Comparison of ENCODE assay signal across 10 cellular contexts in genomic region chrX:64885850-64886249, GRCh38.
DNase-seq lines count a peak whose midpoint lies in the region; ATAC-seq and TF ChIP-seq lines count a peak whose summit lies in the region.
"Had no signal": no experiment of that assay in that cellular context is flagged by ENCODE, and none has a peak within 500 bp of the region (broad histone marks: within the 10 kb centered on the region; RNA-seq: fewer than 3 reads in every experiment).

No MANE protein-coding gene starts in this region.

- no peak overlapping the region for H2BK12ac ChIP-seq in H9 (ENCODE audit: insufficient read length, low read depth, low read length)

- H3T11ph ChIP-seq in H9 (ENCODE audit: low read length), result no peak overlapping the region

- H3K23me2 ChIP-seq in H9 (ENCODE audit: insufficient read length, low read depth, low read length, poor library complexity, severe bottlenecking), result no peaks in the 10 kb centered on the region

- no peaks in the 10 kb centered on the region for H3K27me3 Mint-ChIP-seq in H9 (ENCODE audit: low read depth)

- no peaks in the 10 kb centered on the region for H3K79me2 ChIP-seq in H9 (ENCODE audit: insufficient read depth, low read length)

- no peak overlapping the region for H3K14ac ChIP-seq in H9 (ENCODE audit: insufficient read depth, low read length)

- no peak overlapping the region for H2AK5ac ChIP-seq in H9 (ENCODE audit: insufficient read length, low read length)

- no peak overlapping the region for H3K56ac ChIP-seq in H9 (ENCODE audit: insufficient read length, low read depth, low read length)

- no peaks in the 10 kb centered on the region for H3K4me1 Mint-ChIP-seq in H9
- H3K4me1 Mint-ChIP-seq in stimulated activated effector memory CD8-positive, alpha-beta T cell treated with anti-CD3 and anti-CD28 coated beads, Interleukin-12 subunit alpha, Interleukin-12 subunit beta, amount 100 ng/mL, for 72 hours, result no peaks in the 10 kb centered on the region

- peaks cover 60 to 66% of the 10 kb centered on the region in 2 experiments for H3K9me3 Mint-ChIP-seq in H9
- H3K9me3 Mint-ChIP-seq in stimulated activated effector memory CD8-positive, alpha-beta T cell treated with anti-CD3 and anti-CD28 coated beads, Interleukin-12 subunit alpha, Interleukin-12 subunit beta, amount 100 ng/mL, for 72 hours, result peaks cover 6% of the 10 kb centered on the region

- H3K4me2 ChIP-seq in H9 (ENCODE audit: insufficient read depth, insufficient read length, low read length), result no peak overlapping the region

- DNase-seq in ELR (ENCODE audit: low read depth) (peak; percentile 10), H9 (peak; percentile 41), left lobe of liver (ENCODE audit: low spot score) (no peak), Peyer's patch (no peak), kidney tubule cell (ENCODE audit: low spot score) (no peak)
- DNase-seq in stimulated activated effector memory CD8-positive, alpha-beta T cell treated with anti-CD3 and anti-CD28 coated beads, Interleukin-12 subunit alpha, Interleukin-12 subunit beta, amount 100 ng/mL, for 72 hours (ENCODE audit: low spot score in 2 of 2), result no peak
- DNase-seq: left ventricle myocardium superior had no signal

- no peak overlapping the region for H3K4me3 Mint-ChIP-seq in H9
- no peak overlapping the region for H3K4me3 Mint-ChIP-seq in stimulated activated effector memory CD8-positive, alpha-beta T cell treated with anti-CD3 and anti-CD28 coated beads, Interleukin-12 subunit alpha, Interleukin-12 subunit beta, amount 100 ng/mL, for 72 hours

- H3K4me3 ChIP-seq in Peyer's patch, result no peak overlapping the region
- H3K4me3 ChIP-seq: SJSA1 had no signal

- no peak overlapping the region for H3K4ac ChIP-seq in H9 (ENCODE audit: low read depth, low read length)

- no peaks in the 10 kb centered on the region for H4K20me1 ChIP-seq in H9 (ENCODE audit: control insufficient read depth, insufficient read depth, insufficient read length)

- H3K4me1 ChIP-seq in H9 (ENCODE audit: insufficient read depth, low read length) (no peaks in the 10 kb centered on the region), Peyer's patch (no peaks in the 10 kb centered on the region)
- H3K4me1 ChIP-seq: SJSA1 had no signal

- no peak overlapping the region for H2BK15ac ChIP-seq in H9 (ENCODE audit: low read depth, low read length)

- H4K5ac ChIP-seq in H9 (ENCODE audit: insufficient read length, low read depth, low read length), result no peak overlapping the region

- no peak overlapping the region for H3K9ac ChIP-seq in H9 (ENCODE audit: extremely low read depth, insufficient read length, low read length)

- H3K27ac Mint-ChIP-seq in H9, result no peak overlapping the region
- H3K27ac Mint-ChIP-seq in stimulated activated effector memory CD8-positive, alpha-beta T cell treated with anti-CD3 and anti-CD28 coated beads, Interleukin-12 subunit alpha, Interleukin-12 subunit beta, amount 100 ng/mL, for 72 hours, result no peak overlapping the region

- H3K18ac ChIP-seq in H9 (ENCODE audit: insufficient read length, low read depth, low read length), result no peak overlapping the region

- H2BK120ac ChIP-seq in H9 (ENCODE audit: low read depth, low read length, poor library complexity, severe bottlenecking), result no peak overlapping the region

- H3K36me3 Mint-ChIP-seq in H9 (ENCODE audit: insufficient read depth in 1 of 3, low read depth in 3 of 3), result peaks cover 0 to 4% (median 1%) of the 10 kb centered on the region in 3 experiments; a peak in 2 of 7 replicates
- H3K36me3 Mint-ChIP-seq in stimulated activated effector memory CD8-positive, alpha-beta T cell treated with anti-CD3 and anti-CD28 coated beads, Interleukin-12 subunit alpha, Interleukin-12 subunit beta, amount 100 ng/mL, for 72 hours, result no peaks in the 10 kb centered on the region

- no peaks in the 10 kb centered on the region for H3K79me1 ChIP-seq in H9 (ENCODE audit: insufficient read depth, low read depth, low read length, poor library complexity, severe bottlenecking)

- no peak overlapping the region for H4K8ac ChIP-seq in H9 (replicated peaks; ENCODE audit: insufficient read length, low read depth, low read length)

- H3K36me3 ChIP-seq in Peyer's patch, result no peaks in the 10 kb centered on the region
- H3K36me3 ChIP-seq: SJSA1 had no signal

- TF ChIP-seq POLR2A in Peyer's patch (IDR thresholded peaks at IDR 0.05), result no peak

- no peak overlapping the region for H2BK5ac ChIP-seq in H9 (ENCODE audit: insufficient read length, low read length)

- H2BK20ac ChIP-seq in H9 (ENCODE audit: low read depth, low read length, poor library complexity, severe bottlenecking), result no peak overlapping the region

- H3K27me3 ChIP-seq in H9 (ENCODE audit: insufficient read depth, low read length) (no peaks in the 10 kb centered on the region), Peyer's patch (no peaks in the 10 kb centered on the region)
- H3K27me3 ChIP-seq: SJSA1 had no signal

- peaks cover 22% of the 10 kb centered on the region for H3K9me3 ChIP-seq in H9 (ENCODE audit: control insufficient read depth, low read depth, low read length)
- no peaks in the 10 kb centered on the region for H3K9me3 ChIP-seq in Peyer's patch
- H3K9me3 ChIP-seq: SJSA1 had no signal

- H3K23ac ChIP-seq in H9 (ENCODE audit: insufficient read length, low read depth, low read length), result no peak overlapping the region

- no peak overlapping the region for H2AFZ ChIP-seq in H9 (ENCODE audit: low read length)

- ATAC-seq in SK-N-SH treated with all-trans-retinoic acid at 6 μM for 48 hours (0 out of 3 replicates have a peak, but pooled peaks have one; percentile 35), left lobe of liver (peak; percentile 75), GM21360 (IDR thresholded peaks at IDR 0.05; ENCODE audit: unreplicated experiment) (no peak)
- no peak for ATAC-seq in stimulated activated effector memory CD8-positive, alpha-beta T cell treated with anti-CD3 and anti-CD28 coated beads, Interleukin-12 subunit alpha, Interleukin-12 subunit beta, amount 100 ng/mL, for 72 hours
- ATAC-seq: left ventricle myocardium superior had no signal

- H3K27ac ChIP-seq in H9 (ENCODE audit: insufficient read length, low read depth, low read length), result no peak overlapping the region
- no peak overlapping the region for H3K27ac ChIP-seq in Peyer's patch
- H3K27ac ChIP-seq: SJSA1 had no signal

- no peak overlapping the region for H4K91ac ChIP-seq in H9 (ENCODE audit: insufficient read length, low read depth, low read length)

- TF ChIP-seq CTCF in H9 (conservative IDR thresholded peaks at IDR 0.05) (peak; percentile 65), Peyer's patch (IDR thresholded peaks at IDR 0.05) (peak in 3 of 6 experiments; percentile 9 to 33 (median 12))

TF ChIP-seq in SK-N-SH treated with all-trans-retinoic acid at 6 μM for 48 hours, 23 proteins besides CTCF, POLR2A, EP300 and RAD21:
- TF ChIP-seq ISL1 (CRISPR knock-in tag; IDR thresholded peaks at IDR 0.05), result no peak
- TF ChIP-seq ZNF565 (CRISPR knock-in tag; conservative IDR thresholded peaks at IDR 0.05; ENCODE audit: low read depth), result no peak
TF ChIP-seq in SK-N-SH treated with all-trans-retinoic acid at 6 μM for 48 hours: peak in this region for 0.

Comparison
In these comparisons a context has a peak if more than half of its experiments do, and no peak if none do; other contexts are left out.
1. DNase-seq: peak in ELR (single experiment) and H9 (single experiment); none in left lobe of liver (single experiment), stimulated activated effector memory CD8-positive, alpha-beta T cell treated with anti-CD3 and anti-CD28 coated beads, Interleukin-12 subunit alpha, Interleukin-12 subunit beta, amount 100 ng/mL, for 72 hours (0 of 2), Peyer's patch (0 of 3) and kidney tubule cell (single experiment).
2. ATAC-seq: peak in SK-N-SH treated with all-trans-retinoic acid at 6 μM for 48 hours (single experiment) and left lobe of liver (single experiment); none in GM21360 (single experiment) and stimulated activated effector memory CD8-positive, alpha-beta T cell treated with anti-CD3 and anti-CD28 coated beads, Interleukin-12 subunit alpha, Interleukin-12 subunit beta, amount 100 ng/mL, for 72 hours (single experiment).